Comparison of ENCODE assay signal across 1 cellular context in the genomic region with DNA sequence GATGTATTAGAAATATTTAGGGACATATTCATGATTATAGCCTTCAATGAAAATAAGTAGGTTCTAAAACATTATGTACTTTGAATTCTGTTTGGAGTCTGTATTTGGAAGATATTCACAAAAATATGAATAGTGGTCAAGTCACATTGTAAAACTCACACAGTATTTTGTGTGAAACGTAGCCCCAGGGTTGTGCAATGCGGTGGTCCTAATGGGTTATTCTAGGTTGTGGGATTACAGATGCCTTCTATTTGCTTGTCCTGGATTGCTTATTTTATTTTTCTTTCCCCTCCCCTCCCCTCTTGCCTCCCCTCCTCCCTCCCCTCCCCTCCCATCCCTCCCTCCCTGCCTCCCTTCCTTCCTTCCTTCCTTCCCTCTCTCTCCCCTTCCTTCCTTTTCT.
TF ChIP-seq lines count a peak whose summit lies in the region.

No MANE protein-coding gene starts in this region.

TF ChIP-seq in HepG2, 621 proteins besides CTCF, POLR2A, EP300 and RAD21 (continued from another document):
- TF ChIP-seq, protein P1, sequence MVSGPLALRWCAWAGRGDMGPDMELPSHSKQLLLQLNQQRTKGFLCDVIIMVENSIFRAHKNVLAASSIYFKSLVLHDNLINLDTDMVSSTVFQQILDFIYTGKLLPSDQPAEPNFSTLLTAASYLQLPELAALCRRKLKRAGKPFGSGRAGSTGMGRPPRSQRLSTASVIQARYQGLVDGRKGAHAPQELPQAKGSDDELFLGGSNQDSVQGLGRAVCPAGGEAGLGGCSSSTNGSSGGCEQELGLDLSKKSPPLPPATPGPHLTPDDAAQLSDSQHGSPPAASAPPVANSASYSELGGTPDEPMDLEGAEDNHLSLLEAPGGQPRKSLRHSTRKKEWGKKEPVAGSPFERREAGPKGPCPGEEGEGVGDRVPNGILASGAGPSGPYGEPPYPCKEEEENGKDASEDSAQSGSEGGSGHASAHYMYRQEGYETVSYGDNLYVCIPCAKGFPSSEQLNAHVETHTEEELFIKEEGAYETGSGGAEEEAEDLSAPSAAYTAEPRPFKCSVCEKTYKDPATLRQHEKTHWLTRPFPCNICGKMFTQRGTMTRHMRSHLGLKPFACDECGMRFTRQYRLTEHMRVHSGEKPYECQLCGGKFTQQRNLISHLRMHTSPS (CRISPR knock-in tag; IDR thresholded peaks at IDR 0.05; ENCODE audit: low read depth): no peak
- TF ChIP-seq, protein P2, sequence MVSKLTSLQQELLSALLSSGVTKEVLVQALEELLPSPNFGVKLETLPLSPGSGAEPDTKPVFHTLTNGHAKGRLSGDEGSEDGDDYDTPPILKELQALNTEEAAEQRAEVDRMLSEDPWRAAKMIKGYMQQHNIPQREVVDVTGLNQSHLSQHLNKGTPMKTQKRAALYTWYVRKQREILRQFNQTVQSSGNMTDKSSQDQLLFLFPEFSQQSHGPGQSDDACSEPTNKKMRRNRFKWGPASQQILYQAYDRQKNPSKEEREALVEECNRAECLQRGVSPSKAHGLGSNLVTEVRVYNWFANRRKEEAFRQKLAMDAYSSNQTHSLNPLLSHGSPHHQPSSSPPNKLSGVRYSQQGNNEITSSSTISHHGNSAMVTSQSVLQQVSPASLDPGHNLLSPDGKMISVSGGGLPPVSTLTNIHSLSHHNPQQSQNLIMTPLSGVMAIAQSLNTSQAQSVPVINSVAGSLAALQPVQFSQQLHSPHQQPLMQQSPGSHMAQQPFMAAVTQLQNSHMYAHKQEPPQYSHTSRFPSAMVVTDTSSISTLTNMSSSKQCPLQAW (CRISPR knock-in tag; IDR thresholded peaks at IDR 0.05): no peak
